15 cellular contexts compared by ENCODE assay signal in genomic region chr4:6231663-6232165, GRCh38. TPM values are rescaled to one million over a fixed set of nuclear protein-coding genes. Genes with fewer than 3 reads are reported as not detected.
"Had no signal": no experiment of that assay in that cellular context is flagged by ENCODE, and none has a peak within 500 bp of the region (broad histone marks: within the 10 kb centered on the region; RNA-seq: fewer than 3 reads in every experiment).

No MANE protein-coding gene starts in this region.

- H3K36me3 Mint-ChIP-seq: naive thymus-derived CD4-positive, alpha-beta T cell had no signal

- DNase-seq: dermis blood vessel endothelial cell; foreskin melanocyte; heart right ventricle; hypothalamus; mammary epithelial cell; naive thymus-derived CD4-positive, alpha-beta T cell; nephron progenitor cell; psoas muscle; retina; stimulated activated CD4-positive, alpha-beta T cell treated with anti-CD3 and anti-CD28 coated beads, Interleukin-2, amount 100 ng/mL, for 48 hours; stimulated activated naive CD4-positive, alpha-beta T cell treated with Interleukin-2 at 50 U/mL for 16 hours; trophoblast cell had no signal

- H3K4me3 ChIP-seq: heart right ventricle, psoas muscle, smooth muscle cell had no signal

- H3K4me1 Mint-ChIP-seq: naive thymus-derived CD4-positive, alpha-beta T cell; nephron progenitor cell had no signal

- H3K36me3 ChIP-seq: heart right ventricle had no signal

- H3K27ac ChIP-seq: heart right ventricle, psoas muscle had no signal

- H3K27ac Mint-ChIP-seq: naive thymus-derived CD4-positive, alpha-beta T cell; nephron progenitor cell had no signal

- H3K9me3 ChIP-seq: heart right ventricle, psoas muscle had no signal

- H3K4me1 ChIP-seq: heart right ventricle, psoas muscle had no signal

- H3K4me3 Mint-ChIP-seq: naive thymus-derived CD4-positive, alpha-beta T cell; nephron progenitor cell had no signal

- H3K9me3 Mint-ChIP-seq: nephron progenitor cell had no signal

- ATAC-seq: heart right ventricle; left lobe of liver; naive thymus-derived CD4-positive, alpha-beta T cell; psoas muscle had no signal

- H3K4me2 ChIP-seq: smooth muscle cell had no signal

RNA-seq across cellular contexts. Expression of gene JAKMIP1, which starts 31.4 kb away (rescaled TPM):
- total RNA-seq: dermis blood vessel endothelial cell, left lobe of liver, lower leg skin, mammary epithelial cell, psoas muscle, smooth muscle cell had no signal
- polyA plus RNA-seq: mammary epithelial cell had no signal
